8 cellular contexts compared by ENCODE assay signal in genomic region chr4:174282836-174283506, GRCh38. TPM values are rescaled to one million over a fixed set of nuclear protein-coding genes. Genes with fewer than 3 reads are reported as not detected.
A peak's percentile ranks its signal among the peaks of the same experiment; 100 is the strongest.
DNase-seq lines count a peak whose midpoint lies in the region; ATAC-seq and TF ChIP-seq lines count a peak whose summit lies in the region.

No MANE protein-coding gene starts in this region.

- TF ChIP-seq CTCF in AG09309 (IDR thresholded peaks at IDR 0.05; ENCODE audit: control insufficient read depth, insufficient read depth, low read depth, low read length, missing control alignments), result no peak
- TF ChIP-seq CTCF in spleen (IDR thresholded peaks at IDR 0.05 in 8 of 11, conservative IDR thresholded peaks at IDR 0.05 in 3 of 11), result peak in 2 of 11 experiments; percentile 19 to 24

- H3K27ac Mint-ChIP-seq in central memory CD8-positive, alpha-beta T cell (ENCODE audit: low read depth), result peak overlapping the region; percentile 100

- H3K4me1 Mint-ChIP-seq in central memory CD8-positive, alpha-beta T cell, result peaks cover 80% of the 10 kb centered on the region

- peak in 1 of 3 donors; percentile 4 for TF ChIP-seq POLR2A in spleen (IDR thresholded peaks at IDR 0.05)

- H3K9me3 ChIP-seq in spleen, result peaks cover 0 to 8% (median 5%) of the 10 kb centered on the region in 8 donors

- H3K27me3 Mint-ChIP-seq in central memory CD8-positive, alpha-beta T cell, result no peaks in the 10 kb centered on the region

- peaks cover 23% of the 10 kb centered on the region for H3K36me3 Mint-ChIP-seq in central memory CD8-positive, alpha-beta T cell (ENCODE audit: insufficient read depth)

- intact Hi-C loops in spleen (cut with DNase I; ENCODE audit: low total_unique reads), result no loop called here

- H3K4me3 Mint-ChIP-seq in central memory CD8-positive, alpha-beta T cell, result peak overlapping the region; percentile 100

- DNase-seq in AG09309 (ENCODE audit: low read depth), result peak; percentile 78
- peak; percentile 73 to 84 for DNase-seq in NCI-H446 (lab: John Stamatoyannopoulos, UW)
- peak; percentile 62 to 76 for DNase-seq in central memory CD8-positive, alpha-beta T cell (ENCODE audit: low spot score in 2 of 2)
- DNase-seq in inferior parietal cortex (ENCODE audit: extremely low spot score), result peak; percentile 98
- DNase-seq in spleen, result peak; percentile 93

- WGBS in spleen, 5 donors, result 2 to 3% (median 2%) methylated on average over 22 of the region's 22 CpGs

- H3K36me3 ChIP-seq in spleen, result no peaks in the 10 kb centered on the region

- H3K27me3 ChIP-seq in spleen (replicated peaks in 1 of 7), result no peaks in the 10 kb centered on the region

- peak; percentile 97 for ATAC-seq in GM19035 (IDR thresholded peaks at IDR 0.05; ENCODE audit: unreplicated experiment)
- ATAC-seq in HG03354 (IDR thresholded peaks at IDR 0.05; ENCODE audit: poor library complexity, severe bottlenecking, unreplicated experiment), result peak; percentile 98
- ATAC-seq in activated CD4-positive, CD25-positive, alpha-beta regulatory T cell treated with anti-CD3 and anti-CD28 coated beads, Interleukin-2, amount 50 U/mL, for 24 hours, result peak; percentile 97 to 98
- ATAC-seq in central memory CD8-positive, alpha-beta T cell (replicated peaks; ENCODE audit: extremely low read depth, poor library complexity, severe bottlenecking), result peak; percentile 96

- peak overlapping the region; percentile 93 to 99 (median 97) for H3K27ac ChIP-seq in spleen

- no peaks in the 10 kb centered on the region for H3K9me3 Mint-ChIP-seq in central memory CD8-positive, alpha-beta T cell

- peak overlapping the region; percentile 65 for H3K4me3 ChIP-seq in AG09309 (ENCODE audit: control insufficient read depth, low read depth, low read length)
- H3K4me3 ChIP-seq in spleen, result peak overlapping the region; percentile 63 to 90 (median 74)

- peaks cover 20 to 85% (median 62%) of the 10 kb centered on the region in 6 donors for H3K4me1 ChIP-seq in spleen

RNA-seq across cellular contexts. Expression of gene FBXO8, which starts 0.5 kb away (rescaled TPM):
- total RNA-seq in spleen, result 10 to 100 TPM; 23.2 to 38.4 (median 30.0) TPM
- 10 to 100 TPM in 2 of 3 donors, 1 to 10 TPM in 1; 9.7 to 15.1 (median 14.8) TPM for polyA plus RNA-seq in spleen

RNA-seq across cellular contexts. Expression of gene CEP44, which starts 0.7 kb away (rescaled TPM):
- 10 to 100 TPM; 15.2 to 27.7 (median 19.7) TPM for total RNA-seq in spleen
- polyA plus RNA-seq in spleen, result 1 to 10 TPM; 5.6 to 8.1 (median 6.3) TPM

Comparison
In these comparisons a context has a peak if more than half of its experiments do, and no peak if none do; other contexts are left out.
1. Peak in every context shown above with its lines: DNase-seq, ATAC-seq, H3K4me3 ChIP-seq and H3K27ac ChIP-seq.